Comparison of ENCODE assay signal across 21 cellular contexts in genomic region chr5:75616961-75617660, GRCh38. TPM values are rescaled to one million over a fixed set of nuclear protein-coding genes. Genes with fewer than 3 reads are reported as not detected.
DNase-seq lines count a peak whose midpoint lies in the region; ATAC-seq and TF ChIP-seq lines count a peak whose summit lies in the region.
"Had no signal": no experiment of that assay in that cellular context is flagged by ENCODE, and none has a peak within 500 bp of the region (broad histone marks: within the 10 kb centered on the region; RNA-seq: fewer than 3 reads in every experiment).

No MANE protein-coding gene starts in this region.

- H2AFZ ChIP-seq in PC-3 (ENCODE audit: low read length): no peak overlapping the region

- H3K4me2 ChIP-seq in PC-3 (ENCODE audit: low read length): no peak overlapping the region

- H3K9me3 ChIP-seq in SJSA1 (replicated peaks) (no peaks in the 10 kb centered on the region), suprapubic skin (no peaks in the 10 kb centered on the region), PC-3 (ENCODE audit: low read length) (no peaks in the 10 kb centered on the region)
- H3K9me3 ChIP-seq: BE2C, sigmoid colon, thoracic aorta had no signal

- intact Hi-C loops in dorsolateral prefrontal cortex (cut with DNase I) (no loop called here), PC-3 (cut with micrococcal nuclease) (no loop called here)

- POLR2A ChIA-PET in PC-3 (lab: Charles Lee; ENCODE audit: unreplicated experiment): no interaction called here

- no peaks in the 10 kb centered on the region for H3K9me2 ChIP-seq in PC-3 (replicated peaks; ENCODE audit: low read length)

- no peak for TF ChIP-seq POLR2A in suprapubic skin (IDR thresholded peaks at IDR 0.05)

- WGBS in suprapubic skin: 42% methylated on average over 8 of the region's 8 CpGs

- BruUV-seq in PC-3 (replicated peaks; lab: Mats Ljungman, UMichigan): no TSS peak

- CTCF ChIA-PET in PC-3 (lab: Charles Lee): no interaction called here

- no peak overlapping the region for H3K4me3 ChIP-seq in SJSA1
- H3K4me3 ChIP-seq in dorsolateral prefrontal cortex: no peak overlapping the region
- no peak overlapping the region for H3K4me3 ChIP-seq in suprapubic skin
- no peak overlapping the region for H3K4me3 ChIP-seq in PC-3 (ENCODE audit: low read length)
- H3K4me3 ChIP-seq: sigmoid colon, SK-N-MC, thoracic aorta had no signal

- no peaks in the 10 kb centered on the region for H4K20me1 ChIP-seq in PC-3 (ENCODE audit: low read length)

- H3K79me2 ChIP-seq in PC-3 (ENCODE audit: low read length): no peaks in the 10 kb centered on the region

- peak overlapping the region; percentile 93 for H3K27ac ChIP-seq in SJSA1
- peak overlapping the region in 32 of 59 donors; percentile 7 to 69 (median 50) for H3K27ac ChIP-seq in dorsolateral prefrontal cortex
- peak overlapping the region; percentile 14 for H3K27ac ChIP-seq in suprapubic skin
- H3K27ac ChIP-seq in PC-3 (ENCODE audit: low read length): no peak overlapping the region
- H3K27ac ChIP-seq: SK-N-MC, thoracic aorta had no signal

- TF ChIP-seq CTCF in dorsolateral prefrontal cortex (IDR thresholded peaks at IDR 0.05 in 54 of 56, conservative IDR thresholded peaks at IDR 0.05 in 2 of 56; ENCODE audit: low read depth in 1 of 56, partially characterized antibody in 56 of 56) (no peak), suprapubic skin (IDR thresholded peaks at IDR 0.05) (no peak), PC-3 (conservative IDR thresholded peaks at IDR 0.05; ENCODE audit: low read depth, low read length) (no peak)

- no peak overlapping the region for H3K9ac ChIP-seq in PC-3 (ENCODE audit: low read length)

- DNase-seq in SJSA1 (ENCODE audit: low read depth in 1 of 2, low spot score in 2 of 2) (peak; percentile 68 to 81), dorsolateral prefrontal cortex (peak in 2 of 10 donors; percentile 15 to 37), middle frontal gyrus (ENCODE audit: extremely low spot score, low spot score) (peak; percentile 20), suprapubic skin (ENCODE audit: low spot score in 2 of 2) (no peak), PC-3 (no peak), NCI-H1930 (lab: John Stamatoyannopoulos, UW) (no peak), pons (ENCODE audit: low spot score) (no peak)
- DNase-seq: activated CD4-positive, alpha-beta T cell treated with anti-CD3 and anti-CD28 coated beads, Interleukin-2, amount 10 ng/mL, durations not matched to agents 7 days and 5 days; activated naive CD4-positive, alpha-beta T cell; BE2C; DMS153; hypothalamus; naive thymus-derived CD8-positive, alpha-beta T cell; NCI-H2081; NCI-H526; sigmoid colon; stimulated activated CD4-positive, alpha-beta T cell treated with anti-CD3 and anti-CD28 coated beads, Interleukin-4, amount 100 ng/mL, for 4 hours; T1000 had no signal

- ATAC-seq in PC-3: no peak
- no peak for ATAC-seq in HG03457 (IDR thresholded peaks at IDR 0.05; ENCODE audit: unreplicated experiment)
- ATAC-seq: naive thymus-derived CD8-positive, alpha-beta T cell had no signal

- H3K4me1 ChIP-seq in SJSA1 (replicated peaks): peaks cover 50% of the 10 kb centered on the region
- peaks cover 33% of the 10 kb centered on the region for H3K4me1 ChIP-seq in suprapubic skin
- peaks cover 44% of the 10 kb centered on the region for H3K4me1 ChIP-seq in PC-3 (ENCODE audit: insufficient read depth, low read length)
- H3K4me1 ChIP-seq: BE2C had no signal

- no peak for TF ChIP-seq EP300 in suprapubic skin (IDR thresholded peaks at IDR 0.05)

- no peaks in the 10 kb centered on the region for H3F3A ChIP-seq in PC-3 (ENCODE audit: low read length, unreplicated experiment)

- H3K27me3 ChIP-seq in SJSA1 (replicated peaks) (no peaks in the 10 kb centered on the region), dorsolateral prefrontal cortex (no peaks in the 10 kb centered on the region), suprapubic skin (no peaks in the 10 kb centered on the region), PC-3 (ENCODE audit: low read length) (no peaks in the 10 kb centered on the region)
- H3K27me3 ChIP-seq: BE2C, sigmoid colon had no signal

- H3K36me3 ChIP-seq in SJSA1: no peaks in the 10 kb centered on the region; the same call in 1 of the 2 replicates
- H3K36me3 ChIP-seq in suprapubic skin: no peaks in the 10 kb centered on the region
- no peaks in the 10 kb centered on the region; the same call in 1 of the 2 replicates for H3K36me3 ChIP-seq in PC-3 (ENCODE audit: low read depth, low read length)
- H3K36me3 ChIP-seq: BE2C, sigmoid colon, thoracic aorta had no signal

RNA-seq across cellular contexts. Expression of gene ANKDD1B, which starts 5.9 kb away (rescaled TPM):
- total RNA-seq in SJSA1 (2014; rRNA removed; shearing (Covaris generic)): 0.29 TPM in 1 of 2 replicates, not detected in the other
- total RNA-seq in dorsolateral prefrontal cortex (1 to 10 TPM in 55 of 120 experiments, under 1 TPM in 58, not detected in 7; 0.20 to 4.0 (median 0.98) TPM), suprapubic skin (1 to 10 TPM in 3 of 4 donors, under 1 TPM in 1; 0.45 to 2.2 (median 1.8) TPM), PC-3 (2014; rRNA removed) (0.04 TPM in 1 of 2 replicates, not detected in the other)

Comparison
In these comparisons a context has a peak if more than half of its experiments do, and no peak if none do; other contexts are left out.
1. DNase-seq: peak in SJSA1 (2 of 2) and middle frontal gyrus (single experiment); none in suprapubic skin (0 of 2), PC-3 (single experiment), NCI-H1930 (0 of 2) and pons (single experiment).